In genomic region chr4:26858035-26858918, GRCh38 we compare ENCODE assay signal across 8 cellular contexts. TPM values are rescaled to one million over a fixed set of nuclear protein-coding genes. Genes with fewer than 3 reads are reported as not detected.
DNase-seq lines count a peak whose midpoint lies in the region; ATAC-seq lines count a peak whose summit lies in the region.

No MANE protein-coding gene starts in this region.

- POLR2A ChIA-PET in activated CD8-positive, alpha-beta T cell treated with anti-CD3 and anti-CD28 coated beads, Interleukin-2, amount 10 ng/mL, durations not matched to agents 7 days and 5 days (lab: Charles Lee) = interaction anchor here (0.6 to 2.7 kb wide), 8 partner anchors 11 to 354 kb away, joined by 3 to 32 read pairs (median 3); partner anchors contain the start of gene TBC1D19

- no peak for DNase-seq in activated T-cell treated with anti-CD3 and anti-CD28 coated beads, Interleukin-2, amount 50 U/mL, for 24 hours
- DNase-seq in activated T-cell treated with anti-CD3 and anti-CD28 coated beads for 4 hours (no peak), immature natural killer cell (no peak), superior temporal gyrus (ENCODE audit: extremely low spot score) (peak; percentile 21), HuH-7.5 (ENCODE audit: low spot score) (no peak), LoVo (ENCODE audit: low spot score) (no peak)
- DNase-seq in activated CD8-positive, alpha-beta T cell treated with anti-CD3 and anti-CD28 coated beads, Interleukin-2, amount 10 ng/mL, durations not matched to agents 7 days and 5 days = no peak

- H3K4me3 Mint-ChIP-seq in activated T-cell treated with anti-CD3 and anti-CD28 coated beads, Interleukin-2, amount 50 U/mL, for 24 hours = peak overlapping the region; percentile 90
- H3K4me3 Mint-ChIP-seq in activated CD8-positive, alpha-beta T cell treated with anti-CD3 and anti-CD28 coated beads, Interleukin-2, amount 10 ng/mL, durations not matched to agents 7 days and 5 days = peak overlapping the region; percentile 86
- H3K4me3 Mint-ChIP-seq in immature natural killer cell = peak overlapping the region; percentile 93 to 99 (median 98)

- H3K9me3 Mint-ChIP-seq in activated T-cell treated with anti-CD3 and anti-CD28 coated beads, Interleukin-2, amount 50 U/mL, for 24 hours = no peaks in the 10 kb centered on the region
- no peaks in the 10 kb centered on the region for H3K9me3 Mint-ChIP-seq in activated CD8-positive, alpha-beta T cell treated with anti-CD3 and anti-CD28 coated beads, Interleukin-2, amount 10 ng/mL, durations not matched to agents 7 days and 5 days (ENCODE audit: insufficient read depth)
- no peaks in the 10 kb centered on the region for H3K9me3 Mint-ChIP-seq in immature natural killer cell

- ATAC-seq in activated CD8-positive, alpha-beta T cell treated with anti-CD3 and anti-CD28 coated beads, Interleukin-2, amount 10 ng/mL, durations not matched to agents 7 days and 5 days = no peak
- ATAC-seq in HG03039 (IDR thresholded peaks at IDR 0.05; ENCODE audit: unreplicated experiment) = no peak

- CTCF ChIA-PET in activated CD8-positive, alpha-beta T cell treated with anti-CD3 and anti-CD28 coated beads, Interleukin-2, amount 10 ng/mL, durations not matched to agents 7 days and 5 days (lab: Charles Lee) = interaction anchor here (0.6 to 1.6 kb wide), 6 partner anchors 17 to 147 kb away, joined by 3 to 13 read pairs (median 4); no protein-coding TSS in a partner anchor

- H3K36me3 Mint-ChIP-seq in activated T-cell treated with anti-CD3 and anti-CD28 coated beads, Interleukin-2, amount 50 U/mL, for 24 hours (ENCODE audit: low read depth) = peaks cover 21% of the 10 kb centered on the region
- H3K36me3 Mint-ChIP-seq in activated CD8-positive, alpha-beta T cell treated with anti-CD3 and anti-CD28 coated beads, Interleukin-2, amount 10 ng/mL, durations not matched to agents 7 days and 5 days (ENCODE audit: low read depth) = no peaks in the 10 kb centered on the region
- H3K36me3 Mint-ChIP-seq in immature natural killer cell = no peaks in the 10 kb centered on the region

- peak overlapping the region; percentile 93 for H3K27ac Mint-ChIP-seq in activated T-cell treated with anti-CD3 and anti-CD28 coated beads, Interleukin-2, amount 50 U/mL, for 24 hours
- H3K27ac Mint-ChIP-seq in activated CD8-positive, alpha-beta T cell treated with anti-CD3 and anti-CD28 coated beads, Interleukin-2, amount 10 ng/mL, durations not matched to agents 7 days and 5 days = peak overlapping the region; percentile 85
- peak overlapping the region; percentile 83 to 100 (median 99) for H3K27ac Mint-ChIP-seq in immature natural killer cell

- H3K27me3 Mint-ChIP-seq in activated T-cell treated with anti-CD3 and anti-CD28 coated beads, Interleukin-2, amount 50 U/mL, for 24 hours = no peaks in the 10 kb centered on the region
- H3K27me3 Mint-ChIP-seq in activated CD8-positive, alpha-beta T cell treated with anti-CD3 and anti-CD28 coated beads, Interleukin-2, amount 10 ng/mL, durations not matched to agents 7 days and 5 days (ENCODE audit: low read depth) = peaks cover 3% of the 10 kb centered on the region
- H3K27me3 Mint-ChIP-seq in immature natural killer cell (ENCODE audit: low read depth in 3 of 3) = peaks cover 20 to 32% (median 27%) of the 10 kb centered on the region in 3 donors

- H3K4me1 Mint-ChIP-seq in activated T-cell treated with anti-CD3 and anti-CD28 coated beads, Interleukin-2, amount 50 U/mL, for 24 hours (ENCODE audit: low read depth) = peaks cover 39% of the 10 kb centered on the region
- H3K4me1 Mint-ChIP-seq in activated CD8-positive, alpha-beta T cell treated with anti-CD3 and anti-CD28 coated beads, Interleukin-2, amount 10 ng/mL, durations not matched to agents 7 days and 5 days (ENCODE audit: low read depth) = peaks cover 35% of the 10 kb centered on the region
- peaks cover 44 to 55% of the 10 kb centered on the region in 2 donors for H3K4me1 Mint-ChIP-seq in immature natural killer cell

RNA-seq across cellular contexts. Expression of gene STIM2, which starts 2.4 kb away (rescaled TPM):
- 10 to 100 TPM; 52.3 to 53.3 TPM for total RNA-seq in activated CD8-positive, alpha-beta T cell treated with anti-CD3 and anti-CD28 coated beads, Interleukin-2, amount 10 ng/mL, durations not matched to agents 7 days and 5 days
- 10 to 100 TPM; 19.1 to 38.1 (median 24.6) TPM for polyA plus RNA-seq in immature natural killer cell
